In genomic region chr16:20440766-20441165, GRCh38 we compare ENCODE assay signal across 17 cellular contexts. TPM values are rescaled to one million over a fixed set of nuclear protein-coding genes. Genes with fewer than 3 reads are reported as not detected.
"Had no signal": no experiment of that assay in that cellular context is flagged by ENCODE, and none has a peak within 500 bp of the region (broad histone marks: within the 10 kb centered on the region; RNA-seq: fewer than 3 reads in every experiment).

No MANE protein-coding gene starts in this region.

RNA-seq across cellular contexts. Expression of gene ACSM2A, which starts 10.6 kb away (rescaled TPM):
- total RNA-seq: activated B cell treated with CpG ODN at 0.5 μM for 24 hours; activated CD8-positive, alpha-beta T cell treated with anti-CD3 and anti-CD28 coated beads for 36 hours; activated T-helper 17 cell treated with anti-CD3 and anti-CD28 coated beads, Interleukin-2, amount 50 U/mL, for 72 hours; cardiac septum; cerebellum; endothelial cell of umbilical vein; foreskin keratinocyte; glomerular endothelial cell; heart right ventricle; left cardiac atrium; lower leg skin; naive thymus-derived CD8-positive, alpha-beta T cell; occipital lobe; SK-MEL-5; smooth muscle cell; suprapubic skin had no signal

RNA-seq across cellular contexts. Expression of gene ACSM5, which starts 31.4 kb away (rescaled TPM):
- total RNA-seq: activated B cell treated with CpG ODN at 0.5 μM for 24 hours; activated CD8-positive, alpha-beta T cell treated with anti-CD3 and anti-CD28 coated beads for 36 hours; activated T-cell treated with anti-CD3 and anti-CD28 coated beads, Interleukin-2, amount 50 U/mL, for 4 hours; activated T-helper 17 cell treated with anti-CD3 and anti-CD28 coated beads, Interleukin-2, amount 50 U/mL, for 72 hours; endothelial cell of umbilical vein; foreskin keratinocyte; glomerular endothelial cell; naive thymus-derived CD8-positive, alpha-beta T cell; SK-MEL-5; smooth muscle cell had no signal

RNA-seq across cellular contexts. Expression of gene PDILT, which starts 36.2 kb away (rescaled TPM):
- total RNA-seq: activated B cell treated with CpG ODN at 0.5 μM for 24 hours; activated CD8-positive, alpha-beta T cell treated with anti-CD3 and anti-CD28 coated beads for 36 hours; activated T-cell treated with anti-CD3 and anti-CD28 coated beads, Interleukin-2, amount 50 U/mL, for 4 hours; activated T-helper 17 cell treated with anti-CD3 and anti-CD28 coated beads, Interleukin-2, amount 50 U/mL, for 72 hours; cardiac septum; cerebellum; endothelial cell of umbilical vein; foreskin keratinocyte; glomerular endothelial cell; heart right ventricle; left cardiac atrium; lower leg skin; naive thymus-derived CD8-positive, alpha-beta T cell; occipital lobe; SK-MEL-5; smooth muscle cell; suprapubic skin had no signal
